In the genomic region with DNA sequence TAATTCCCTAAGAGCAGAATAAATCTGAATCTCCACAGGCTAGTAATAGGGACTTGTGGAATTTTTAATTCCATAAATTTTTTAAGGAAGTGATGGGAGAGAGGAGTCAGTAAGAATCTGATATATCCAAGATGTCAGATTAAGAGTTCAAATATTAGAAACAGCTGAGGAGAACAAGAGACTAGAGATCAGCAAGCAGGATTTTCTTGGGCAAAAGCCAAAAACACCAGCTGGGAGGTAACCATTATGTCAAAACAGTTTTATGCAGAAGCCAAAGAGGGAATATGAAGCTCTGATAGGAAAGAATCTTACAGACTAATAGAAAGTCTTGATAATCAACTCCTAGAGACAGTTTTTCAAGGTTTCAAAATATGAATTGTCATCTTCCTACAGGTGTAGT, we compare ENCODE assay signal across 12 cellular contexts.
A peak's percentile ranks its signal among the peaks of the same experiment; 100 is the strongest.
DNase-seq lines count a peak whose midpoint lies in the region; TF ChIP-seq lines count a peak whose summit lies in the region.
"Had no signal": no experiment of that assay in that cellular context is flagged by ENCODE, and none has a peak within 500 bp of the region (broad histone marks: within the 10 kb centered on the region; RNA-seq: fewer than 3 reads in every experiment).

No MANE protein-coding gene starts in this region.

- TF ChIP-seq CTCF in brain microvascular endothelial cell (IDR thresholded peaks at IDR 0.05; ENCODE audit: low read depth, low read length, missing control alignments) (no peak), retinal pigment epithelial cell (conservative IDR thresholded peaks at IDR 0.05; ENCODE audit: low read depth, low read length) (no peak)

- no peaks in the 10 kb centered on the region for H3K36me3 ChIP-seq in brain microvascular endothelial cell (replicated peaks)
- H3K36me3 ChIP-seq: gastrocnemius medialis had no signal

- no peak overlapping the region for H3K27ac ChIP-seq in brain microvascular endothelial cell
- H3K27ac ChIP-seq: gastrocnemius medialis had no signal

- in situ Hi-C loops in brain microvascular endothelial cell (cut with HindIII; ENCODE audit: low pct_ligation_motif_present, low sequenced_read_pairs): no loop called here

- H3K4me3 ChIP-seq in brain microvascular endothelial cell (ENCODE audit: low read depth, low read length) (no peak overlapping the region), retinal pigment epithelial cell (ENCODE audit: low read length) (no peak overlapping the region)
- H3K4me3 ChIP-seq: gastrocnemius medialis had no signal

- DNase-seq in LHCN-M2 (ENCODE audit: low read depth) (peak; percentile 90), NCI-H2196 (lab: John Stamatoyannopoulos, UW; ENCODE audit: unreplicated experiment) (peak; percentile 63), brain microvascular endothelial cell (peak; percentile 65), retinal pigment epithelial cell (ENCODE audit: low read depth) (peak; percentile 14), CD1c-positive myeloid dendritic cell (ENCODE audit: extremely low spot score) (no peak), HuH-7 (ENCODE audit: low spot score) (no peak)
- DNase-seq in stimulated activated CD4-positive, alpha-beta T cell treated with anti-CD3 and anti-CD28 coated beads, Interleukin-1b, Interleukin-23, amount 100 ng/mL, for 48 hours: no peak
- DNase-seq: activated CD4-positive, alpha-beta T cell treated with anti-CD3 and anti-CD28 coated beads for 1 hour; activated naive CD4-positive, alpha-beta T cell treated with anti-CD3 and anti-CD28 coated beads, Interleukin-2, amount 50 U/mL, for 16 hours; GDM1; midbrain had no signal

- H3K27me3 ChIP-seq in brain microvascular endothelial cell (replicated peaks): no peaks in the 10 kb centered on the region
- H3K27me3 ChIP-seq: gastrocnemius medialis had no signal

Comparison
In these comparisons a context has a peak if more than half of its experiments do, and no peak if none do; other contexts are left out.
1. DNase-seq: peak in LHCN-M2 (single experiment), NCI-H2196 (single experiment), brain microvascular endothelial cell (single experiment) and retinal pigment epithelial cell (single experiment); none in CD1c-positive myeloid dendritic cell (single experiment), HuH-7 (single experiment) and stimulated activated CD4-positive, alpha-beta T cell treated with anti-CD3 and anti-CD28 coated beads, Interleukin-1b, Interleukin-23, amount 100 ng/mL, for 48 hours (single experiment).